ENCODE assay signal across 18 cellular contexts in genomic region chr10:110020265-110020664, GRCh38. TPM values are rescaled to one million over a fixed set of nuclear protein-coding genes. Genes with fewer than 3 reads are reported as not detected.
DNase-seq lines count a peak whose midpoint lies in the region; ATAC-seq and TF ChIP-seq lines count a peak whose summit lies in the region.
"Had no signal": no experiment of that assay in that cellular context is flagged by ENCODE, and none has a peak within 500 bp of the region (broad histone marks: within the 10 kb centered on the region; RNA-seq: fewer than 3 reads in every experiment).

No MANE protein-coding gene starts in this region.

- CTCF ChIA-PET in CD4-positive, alpha-beta memory T cell (lab: Charles Lee; ENCODE audit: partially characterized antibody): interaction anchor here (0.6 to 1.2 kb wide), 3 partner anchors 12 to 136 kb away, joined by 3 to 4 read pairs (median 3); no protein-coding TSS in a partner anchor

- WGBS in lung, 2 donors: 76 to 79% methylated on average over 6 of the region's 6 CpGs

- POLR2A ChIA-PET in CD4-positive, alpha-beta memory T cell (lab: Charles Lee; ENCODE audit: partially characterized antibody): interaction anchor here (1.0 kb wide), 1 partner anchor 10 kb away, joined by 3 read pairs; no protein-coding TSS in a partner anchor

- H3K9ac ChIP-seq in BLaER1 treated with 17β-estradiol and CSF1 and Interleukin-3, amounts not matched to agents 10 nM and 100 nM: no peak overlapping the region

- intact Hi-C loops in CD4-positive, alpha-beta memory T cell (cut with micrococcal nuclease): no loop called here
- intact Hi-C loops in dendritic cell treated with granulocyte-macrophage colony-stimulating factor and Interleukin-4, amounts not matched to agents 40 ng/mL and 50 ng/mL, for 4 days (cut with micrococcal nuclease): loop anchor here (5.0 kb wide), 2 partner anchors 38 to 47 kb away; no protein-coding TSS in a partner anchor

- no peak overlapping the region for H3K27ac ChIP-seq in BLaER1 treated with 17β-estradiol and CSF1 and Interleukin-3, amounts not matched to agents 10 nM and 100 nM
- no peak overlapping the region for H3K27ac ChIP-seq in CD4-positive, alpha-beta memory T cell (ENCODE audit: low read depth, low read length)
- peak overlapping the region; percentile 13 to 41 for H3K27ac ChIP-seq in lung (ENCODE audit: low read depth in 1 of 2, low read length in 1 of 2)
- H3K27ac ChIP-seq: C4-2B had no signal

- H3K4me1 Mint-ChIP-seq in CD4-positive, alpha-beta memory T cell: peaks cover 61 to 86% (median 76%) of the 10 kb centered on the region in 4 donors
- peaks cover 55% of the 10 kb centered on the region for H3K4me1 Mint-ChIP-seq in dendritic cell treated with granulocyte-macrophage colony-stimulating factor and Interleukin-4, amounts not matched to agents 40 ng/mL and 50 ng/mL, for 4 days (ENCODE audit: low read depth)

- H3K4me3 Mint-ChIP-seq in CD4-positive, alpha-beta memory T cell: peak overlapping the region in 4 of 8 donors; percentile 1 to 61 (median 16)
- H3K4me3 Mint-ChIP-seq in dendritic cell treated with granulocyte-macrophage colony-stimulating factor and Interleukin-4, amounts not matched to agents 40 ng/mL and 50 ng/mL, for 4 days: no peak overlapping the region

- peak overlapping the region in 6 of 11 experiments; percentile 7 to 59 (median 20); a peak in 10 of 22 replicates for H3K4me2 ChIP-seq in BLaER1 treated with 17β-estradiol and CSF1 and Interleukin-3, amounts not matched to agents 10 nM and 100 nM

- no peak for ATAC-seq in lung (ENCODE audit: insufficient read depth, low FRiP score)
- no peak for ATAC-seq in GM18868 (IDR thresholded peaks at IDR 0.05; ENCODE audit: unreplicated experiment)
- no peak for ATAC-seq in GM18517 (IDR thresholded peaks at IDR 0.05; ENCODE audit: unreplicated experiment)
- ATAC-seq: Panc1 had no signal

- H3K36me3 Mint-ChIP-seq in CD4-positive, alpha-beta memory T cell: peaks cover 21 to 27% of the 10 kb centered on the region in 2 donors
- H3K36me3 Mint-ChIP-seq in dendritic cell treated with granulocyte-macrophage colony-stimulating factor and Interleukin-4, amounts not matched to agents 40 ng/mL and 50 ng/mL, for 4 days (ENCODE audit: low read depth): no peaks in the 10 kb centered on the region

- peaks cover 0 to 21% (median 3%) of the 10 kb centered on the region in 11 experiments; a peak in 5 of 22 replicates for H3K36me3 ChIP-seq in BLaER1 treated with 17β-estradiol and CSF1 and Interleukin-3, amounts not matched to agents 10 nM and 100 nM
- H3K36me3 ChIP-seq in CD4-positive, alpha-beta memory T cell (ENCODE audit: insufficient read depth, low read length): no peaks in the 10 kb centered on the region
- no peaks in the 10 kb centered on the region for H3K36me3 ChIP-seq in lung (ENCODE audit: control insufficient read depth in 2 of 2, insufficient read depth in 2 of 2, low read length in 2 of 2)

- no peak for TF ChIP-seq CTCF in lung (IDR thresholded peaks at IDR 0.05; ENCODE audit: control extremely low read depth, extremely low read depth)

- peaks cover 0 to 12% (median 0%) of the 10 kb centered on the region in 11 experiments; a peak in 4 of 22 replicates for H3K9me3 ChIP-seq in BLaER1 treated with 17β-estradiol and CSF1 and Interleukin-3, amounts not matched to agents 10 nM and 100 nM (replicated peaks in 1 of 11)
- no peaks in the 10 kb centered on the region for H3K9me3 ChIP-seq in CD4-positive, alpha-beta memory T cell (ENCODE audit: control insufficient read depth in 1 of 2, low read length in 2 of 2)
- no peaks in the 10 kb centered on the region for H3K9me3 ChIP-seq in lung (ENCODE audit: control insufficient read depth in 2 of 2, insufficient read depth in 1 of 2, low read length in 1 of 2)

- no peak for DNase-seq in CD4-positive, alpha-beta memory T cell
- DNase-seq in lung (ENCODE audit: low spot score) (no peak), T-helper 1 cell (no peak), putamen (ENCODE audit: low spot score) (no peak)
- DNase-seq: GF-D8, GOT3, MV-4-11, NCI-H1417 treated with DMSO at 0.1 percent for 48 hours, NCI-H2029, NCI-H2171 treated with DMSO at 0.1 percent for 48 hours, NCI-H82, SIG-M5 had no signal

- no peak overlapping the region for H3K4me3 ChIP-seq in BLaER1 treated with 17β-estradiol and CSF1 and Interleukin-3, amounts not matched to agents 10 nM and 100 nM
- no peak overlapping the region for H3K4me3 ChIP-seq in CD4-positive, alpha-beta memory T cell (ENCODE audit: low read length in 2 of 2)
- H3K4me3 ChIP-seq in lung: no peak overlapping the region

- peaks cover 36 to 86% (median 61%) of the 10 kb centered on the region in 10 experiments for H3K4me1 ChIP-seq in BLaER1 treated with 17β-estradiol and CSF1 and Interleukin-3, amounts not matched to agents 10 nM and 100 nM
- peaks cover 82% of the 10 kb centered on the region for H3K4me1 ChIP-seq in CD4-positive, alpha-beta memory T cell (ENCODE audit: insufficient read depth, low read length)
- peaks cover 0 to 32% of the 10 kb centered on the region in 2 donors for H3K4me1 ChIP-seq in lung (ENCODE audit: control insufficient read depth in 2 of 2, insufficient read depth in 2 of 2, low read length in 2 of 2)

- no peaks in the 10 kb centered on the region for H3K27me3 ChIP-seq in BLaER1 treated with 17β-estradiol and CSF1 and Interleukin-3, amounts not matched to agents 10 nM and 100 nM
- H3K27me3 ChIP-seq in CD4-positive, alpha-beta memory T cell (ENCODE audit: insufficient read depth, low read length): no peaks in the 10 kb centered on the region
- H3K27me3 ChIP-seq in lung (ENCODE audit: control insufficient read depth, insufficient read depth): no peaks in the 10 kb centered on the region

- H4K20me1 ChIP-seq in BLaER1 treated with 17β-estradiol and CSF1 and Interleukin-3, amounts not matched to agents 10 nM and 100 nM: peaks cover 0 to 39% (median 3%) of the 10 kb centered on the region in 11 experiments; a peak in 9 of 22 replicates

- H3K27me3 Mint-ChIP-seq in CD4-positive, alpha-beta memory T cell: no peaks in the 10 kb centered on the region
- H3K27me3 Mint-ChIP-seq in dendritic cell treated with granulocyte-macrophage colony-stimulating factor and Interleukin-4, amounts not matched to agents 40 ng/mL and 50 ng/mL, for 4 days: no peaks in the 10 kb centered on the region

- H3K9me3 Mint-ChIP-seq in CD4-positive, alpha-beta memory T cell: no peaks in the 10 kb centered on the region
- no peaks in the 10 kb centered on the region for H3K9me3 Mint-ChIP-seq in dendritic cell treated with granulocyte-macrophage colony-stimulating factor and Interleukin-4, amounts not matched to agents 40 ng/mL and 50 ng/mL, for 4 days

- peak overlapping the region in 4 of 7 donors; percentile 10 to 66 (median 39) for H3K27ac Mint-ChIP-seq in CD4-positive, alpha-beta memory T cell
- peak overlapping the region; percentile 6 for H3K27ac Mint-ChIP-seq in dendritic cell treated with granulocyte-macrophage colony-stimulating factor and Interleukin-4, amounts not matched to agents 40 ng/mL and 50 ng/mL, for 4 days

RNA-seq across cellular contexts. Expression of gene ADD3, which starts 12.5 kb away (rescaled TPM):
- total RNA-seq in CD4-positive, alpha-beta memory T cell: 100 to 1,000 TPM; 365 to 374 TPM
- polyA plus RNA-seq in CD4-positive, alpha-beta memory T cell: 100 to 1,000 TPM; 525 to 613 TPM
- total RNA-seq in lung: 100 to 1,000 TPM in 1 of 2 donors, 10 to 100 TPM in 1; 56.2 to 289 TPM
- 10 to 100 TPM; 22.0 to 55.9 TPM for polyA plus RNA-seq in lung

Comparison
In these comparisons a context has a peak if more than half of its experiments do, and no peak if none do; other contexts are left out.
1. H3K27ac ChIP-seq: peak in lung (2 of 2); none in BLaER1 treated with 17β-estradiol and CSF1 and Interleukin-3, amounts not matched to agents 10 nM and 100 nM (0 of 11) and CD4-positive, alpha-beta memory T cell (single experiment).